8 cellular contexts compared by ENCODE assay signal in genomic region chr4:159764343-159764952, GRCh38.
DNase-seq lines count a peak whose midpoint lies in the region; ATAC-seq and TF ChIP-seq lines count a peak whose summit lies in the region.

No MANE protein-coding gene starts in this region.

- peak; percentile 46 for TF ChIP-seq CTCF in CD14-positive monocyte (IDR thresholded peaks at IDR 0.05)
- peak; percentile 54 for TF ChIP-seq CTCF in astrocyte of the spinal cord (IDR thresholded peaks at IDR 0.05; ENCODE audit: low read depth, low read length)

- H3K36me3 Mint-ChIP-seq in CD14-positive monocyte = no peaks in the 10 kb centered on the region

- H3K4me3 Mint-ChIP-seq in CD14-positive monocyte = no peak overlapping the region

- no peaks in the 10 kb centered on the region for H3K4me1 Mint-ChIP-seq in CD14-positive monocyte

- H3K27ac Mint-ChIP-seq in CD14-positive monocyte = no peak overlapping the region

- H3K27me3 Mint-ChIP-seq in CD14-positive monocyte (ENCODE audit: low read depth in 3 of 3) = peaks cover 0 to 1% (median 0%) of the 10 kb centered on the region in 3 donors

- intact Hi-C loops in CD14-positive monocyte (cut with micrococcal nuclease) = no loop called here
- intact Hi-C loops in left colon (cut with DNase I, micrococcal nuclease) = no loop called here

- H3K4me3 ChIP-seq in astrocyte of the spinal cord (ENCODE audit: low read depth, low read length) = no peak overlapping the region

- DNase-seq in CD14-positive monocyte (ENCODE audit: low spot score) = no peak
- peak; percentile 69 for DNase-seq in NCI-H1694 (lab: John Stamatoyannopoulos, UW)
- DNase-seq in astrocyte of the spinal cord (ENCODE audit: low read depth, low spot score) = peak; percentile 85
- no peak for DNase-seq in left colon
- no peak for DNase-seq in 8988T
- no peak for DNase-seq in stimulated activated CD4-positive, alpha-beta T cell treated with anti-CD3 and anti-CD28 coated beads, Interleukin-4, amount 100 ng/mL, for 1 hour

- H3K9me3 Mint-ChIP-seq in CD14-positive monocyte = peaks cover 0 to 2% (median 0%) of the 10 kb centered on the region in 7 donors

- ATAC-seq in GM18858 (IDR thresholded peaks at IDR 0.05; ENCODE audit: unreplicated experiment) (peak; percentile 87), HG02981 (IDR thresholded peaks at IDR 0.05; ENCODE audit: unreplicated experiment) (peak; percentile 81), left colon (peak; percentile 46)

- in situ Hi-C loops in astrocyte of the spinal cord (cut with HindIII; ENCODE audit: low sequenced_read_pairs) = no loop called here

Comparison
In these comparisons a context has a peak if more than half of its experiments do, and no peak if none do; other contexts are left out.
1. DNase-seq: peak in NCI-H1694 (single experiment) and astrocyte of the spinal cord (single experiment); none in CD14-positive monocyte (single experiment), left colon (0 of 2), 8988T (single experiment) and stimulated activated CD4-positive, alpha-beta T cell treated with anti-CD3 and anti-CD28 coated beads, Interleukin-4, amount 100 ng/mL, for 1 hour (single experiment).
2. Peak in every context shown above with its lines, with median percentiles within 50 percentile points of each other: ATAC-seq.